8 cellular contexts compared by ENCODE assay signal in the genomic region with DNA sequence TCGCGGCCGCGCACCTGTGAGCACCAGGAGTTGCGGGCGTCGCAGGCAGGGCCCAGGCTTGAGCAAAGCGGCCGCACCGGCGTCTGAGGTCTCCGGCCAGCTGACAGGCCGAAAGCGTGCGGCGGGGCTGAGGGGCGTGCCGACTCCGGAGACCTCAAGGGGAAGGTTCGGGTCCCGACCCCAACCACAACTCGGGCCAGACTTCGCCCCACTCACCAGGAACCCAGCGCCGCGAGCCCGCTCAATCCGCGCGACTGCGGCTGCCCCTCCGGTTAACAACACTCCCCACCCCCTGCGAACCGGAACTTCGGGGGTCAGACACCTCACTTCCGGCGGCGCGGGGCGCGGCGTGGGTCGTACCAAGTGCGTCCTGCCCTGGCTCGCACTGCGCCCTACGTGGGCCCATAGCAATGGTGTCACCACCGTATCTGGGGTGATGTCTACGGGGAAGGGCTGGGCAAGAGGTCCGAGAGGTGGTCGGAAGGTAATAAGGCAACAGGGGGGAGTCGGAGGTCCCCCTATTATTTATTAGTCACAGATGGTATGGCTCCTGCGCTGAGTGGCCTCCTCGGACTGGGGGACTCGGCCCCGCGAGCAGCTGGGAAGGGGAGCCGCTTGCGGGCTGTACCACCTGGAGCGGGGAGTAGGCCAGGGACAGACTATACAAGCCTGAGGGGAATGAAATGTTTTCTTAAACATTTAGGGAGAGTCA.
DNase-seq lines count a peak whose midpoint lies in the region; ATAC-seq lines count a peak whose summit lies in the region.

A gene (minus strand): TSS at position 280 of the 712 bp plus-strand sequence. CDS start 918 bp downstream, outside the sequence.

- peak; percentile 59 for ATAC-seq in GM19025 (IDR thresholded peaks at IDR 0.05; ENCODE audit: low read depth, unreplicated experiment)
- ATAC-seq in HG03280 (IDR thresholded peaks at IDR 0.05; ENCODE audit: unreplicated experiment), result peak; percentile 63

- DNase-seq in AG08396 (ENCODE audit: low spot score) (peak; percentile 93), NCI-H446 (lab: John Stamatoyannopoulos, UW) (peak; percentile 77 to 92), cerebellar cortex (ENCODE audit: low spot score) (peak; percentile 89), kidney glomerular epithelial cell (lab: John Stamatoyannopoulos, UW) (peak; percentile 92)
- DNase-seq in activated CD4-positive, CD25-positive, alpha-beta regulatory T cell treated with anti-CD3 and anti-CD28 coated beads, Interleukin-2, amount 50 U/mL, for 72 hours, result peak; percentile 92
- peak; percentile 73 to 86 for DNase-seq in stimulated activated CD4-positive, alpha-beta T cell treated with anti-CD3 and anti-CD28 coated beads, Interleukin-1b, Interleukin-23, amount 100 ng/mL, for 1 hour (ENCODE audit: low read depth in 2 of 2)

Comparison
In these comparisons a context has a peak if more than half of its experiments do, and no peak if none do; other contexts are left out.
1. Peak in every context shown above with its lines: DNase-seq and ATAC-seq.